13 cellular contexts compared by ENCODE assay signal in genomic region chr14:76089151-76089550, GRCh38.
DNase-seq lines count a peak whose midpoint lies in the region; ATAC-seq and TF ChIP-seq lines count a peak whose summit lies in the region.
"Had no signal": no experiment of that assay in that cellular context is flagged by ENCODE, and none has a peak within 500 bp of the region (broad histone marks: within the 10 kb centered on the region; RNA-seq: fewer than 3 reads in every experiment).

No MANE protein-coding gene starts in this region.

- peaks cover 0 to 31% (median 5%) of the 10 kb centered on the region in 9 donors for H3K4me1 ChIP-seq in heart right ventricle
- peaks cover 59 to 67% of the 10 kb centered on the region in 2 donors for H3K4me1 ChIP-seq in gastrocnemius medialis
- H3K4me1 ChIP-seq: BE2C, SJSA1 had no signal

- H3K27me3 ChIP-seq in heart right ventricle (no peaks in the 10 kb centered on the region), gastrocnemius medialis (no peaks in the 10 kb centered on the region)
- H3K27me3 ChIP-seq: BE2C had no signal

- DNase-seq in G401 (ENCODE audit: low spot score) (peak; percentile 64), NCI-H82 treated with DMSO at 0.1 percent for 48 hours (lab: John Stamatoyannopoulos, UW; ENCODE audit: unreplicated experiment) (peak; percentile 42), heart right ventricle (peak; percentile 23 to 43), gastrocnemius medialis (no peak), cortex of kidney (lab: John Stamatoyannopoulos, UW) (no peak), glomerular visceral epithelial cell (ENCODE audit: extremely low spot score) (no peak)
- DNase-seq: BE2C; CD8-positive, alpha-beta memory T cell; MV-4-11; NCI-H1436; NCI-H2029 treated with DMSO at 0.1 percent for 48 hours had no signal

- TF ChIP-seq CTCF in heart right ventricle (IDR thresholded peaks at IDR 0.05): no peak
- no peak for TF ChIP-seq CTCF in gastrocnemius medialis (IDR thresholded peaks at IDR 0.05 in 4 of 5, conservative IDR thresholded peaks at IDR 0.05 in 1 of 5)

- ATAC-seq in heart right ventricle (peak in 6 of 8 donors; percentile 46 to 68 (median 62)), gastrocnemius medialis (no peak), HG02885 (IDR thresholded peaks at IDR 0.05; ENCODE audit: poor library complexity, unreplicated experiment) (no peak)

- H3K9me3 ChIP-seq in heart right ventricle: no peaks in the 10 kb centered on the region
- no peaks in the 10 kb centered on the region for H3K9me3 ChIP-seq in gastrocnemius medialis
- H3K9me3 ChIP-seq: BE2C, SJSA1 had no signal

- H3K4me3 ChIP-seq in heart right ventricle (no peak overlapping the region), gastrocnemius medialis (no peak overlapping the region)
- H3K4me3 ChIP-seq: SJSA1 had no signal

- peak overlapping the region in 2 of 10 donors; percentile 40 to 67 for H3K27ac ChIP-seq in heart right ventricle
- H3K27ac ChIP-seq in gastrocnemius medialis: peak overlapping the region in 3 of 4 donors; percentile 1 to 93 (median 71)
- H3K27ac ChIP-seq: SJSA1 had no signal

- H3K36me3 ChIP-seq in heart right ventricle (peaks cover 0 to 12% (median 0%) of the 10 kb centered on the region in 9 donors), gastrocnemius medialis (no peaks in the 10 kb centered on the region)
- H3K36me3 ChIP-seq: BE2C, SJSA1 had no signal

- TF ChIP-seq POLR2A in gastrocnemius medialis (IDR thresholded peaks at IDR 0.05): no peak

- intact Hi-C loops in heart right ventricle (cut with DNase I) (no loop called here), gastrocnemius medialis (cut with DNase I; ENCODE audit: low total_unique reads) (loop anchor here (2.0 to 5.0 kb wide), 3 partner anchors 157 to 223 kb away; no protein-coding TSS in a partner anchor)

- in situ Hi-C loops in G401 (cut with HindIII; ENCODE audit: low sequenced_read_pairs) (no loop called here), gastrocnemius medialis (cut with MboI; ENCODE audit: low sequenced_read_pairs in 4 of 4) (no loop called here)

- WGBS in heart right ventricle, 2 donors: 40 to 55% methylated on average over 12 of the region's 12 CpGs

Comparison
In these comparisons a context has a peak if more than half of its experiments do, and no peak if none do; other contexts are left out.
1. DNase-seq: peak in G401 (single experiment), NCI-H82 treated with DMSO at 0.1 percent for 48 hours (single experiment) and heart right ventricle (2 of 2); none in gastrocnemius medialis (0 of 2), cortex of kidney (single experiment) and glomerular visceral epithelial cell (single experiment).
2. ATAC-seq: peak in heart right ventricle (6 of 8); none in gastrocnemius medialis (0 of 2) and HG02885 (single experiment).